In the genomic region with DNA sequence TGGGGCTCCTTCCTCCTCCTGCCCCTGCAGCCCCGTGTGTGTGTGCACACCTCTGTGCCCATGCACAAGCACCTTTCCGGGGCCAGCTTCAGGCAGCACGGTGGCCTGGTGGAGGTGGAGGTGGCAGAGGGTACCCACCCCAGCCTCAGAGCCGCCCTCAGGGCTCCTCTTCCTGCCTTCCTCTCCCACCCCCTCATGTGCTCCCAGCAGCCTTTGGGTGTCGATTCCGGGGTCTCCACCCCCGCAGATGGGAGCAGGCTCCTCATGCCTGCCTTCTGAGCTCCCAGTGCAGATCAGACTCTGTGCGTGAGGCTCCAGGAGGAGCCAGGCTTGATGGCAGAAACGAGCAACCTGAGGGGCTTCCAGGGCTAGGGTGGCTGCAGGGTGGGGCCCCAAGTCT, we compare ENCODE assay signal across 1 cellular context.
TF ChIP-seq lines count a peak whose summit lies in the region.

No MANE protein-coding gene starts in this region.

TF ChIP-seq in A549, 52 proteins besides CTCF, POLR2A, EP300 and RAD21:
- TF ChIP-seq HMGXB4 (CRISPR knock-in tag; IDR thresholded peaks at IDR 0.05; ENCODE audit: borderline replicate concordance) (no peak), TFCP2L1 (CRISPR knock-in tag; IDR thresholded peaks at IDR 0.05) (no peak), CBX2 (IDR thresholded peaks at IDR 0.05; ENCODE audit: borderline replicate concordance, low read depth) (no peak), JUNB (IDR thresholded peaks at IDR 0.05) (no peak), ZSCAN20 (CRISPR knock-in tag; IDR thresholded peaks at IDR 0.05) (no peak), ZFP36 (IDR thresholded peaks at IDR 0.05; ENCODE audit: borderline replicate concordance, partially characterized antibody) (no peak), HOXB5 (CRISPR knock-in tag; IDR thresholded peaks at IDR 0.05) (no peak), CHD4 (IDR thresholded peaks at IDR 0.05; ENCODE audit: borderline replicate concordance) (no peak), BHLHE40 (IDR thresholded peaks at IDR 0.05; ENCODE audit: low read depth, low read length) (no peak), MYC (IDR thresholded peaks at IDR 0.05; ENCODE audit: borderline replicate concordance, low read length) (no peak), KDM5A (IDR thresholded peaks at IDR 0.05) (no peak)
- TF ChIP-seq, protein P1, sequence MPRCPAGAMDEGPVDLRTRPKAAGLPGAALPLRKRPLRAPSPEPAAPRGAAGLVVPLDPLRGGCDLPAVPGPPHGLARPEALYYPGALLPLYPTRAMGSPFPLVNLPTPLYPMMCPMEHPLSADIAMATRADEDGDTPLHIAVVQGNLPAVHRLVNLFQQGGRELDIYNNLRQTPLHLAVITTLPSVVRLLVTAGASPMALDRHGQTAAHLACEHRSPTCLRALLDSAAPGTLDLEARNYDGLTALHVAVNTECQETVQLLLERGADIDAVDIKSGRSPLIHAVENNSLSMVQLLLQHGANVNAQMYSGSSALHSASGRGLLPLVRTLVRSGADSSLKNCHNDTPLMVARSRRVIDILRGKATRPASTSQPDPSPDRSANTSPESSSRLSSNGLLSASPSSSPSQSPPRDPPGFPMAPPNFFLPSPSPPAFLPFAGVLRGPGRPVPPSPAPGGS (IDR thresholded peaks at IDR 0.05), result no peak
